Comparison of ENCODE assay signal across 16 cellular contexts in genomic region chr2:109582928-109583895, GRCh38. TPM values are rescaled to one million over a fixed set of nuclear protein-coding genes. Genes with fewer than 3 reads are reported as not detected.
DNase-seq lines count a peak whose midpoint lies in the region; ATAC-seq, FAIRE-seq and TF ChIP-seq lines count a peak whose summit lies in the region.
"Had no signal": no experiment of that assay in that cellular context is flagged by ENCODE, and none has a peak within 500 bp of the region (broad histone marks: within the 10 kb centered on the region; RNA-seq: fewer than 3 reads in every experiment).

No MANE protein-coding gene starts in this region.

- H3K27me3 ChIP-seq in IMR-90 (ENCODE audit: control insufficient read depth, insufficient read depth, low read length): no peaks in the 10 kb centered on the region
- no peaks in the 10 kb centered on the region for H3K27me3 ChIP-seq in vagina
- no peaks in the 10 kb centered on the region for H3K27me3 ChIP-seq in tibial artery
- H3K27me3 ChIP-seq: ascending aorta, pancreas had no signal

- no peak overlapping the region for H2AK5ac ChIP-seq in IMR-90 (ENCODE audit: low read depth, low read length)

- TF ChIP-seq CTCF in AG09309 (IDR thresholded peaks at IDR 0.05; ENCODE audit: control insufficient read depth, insufficient read depth, low read depth, low read length, missing control alignments) (peak; percentile 12), IMR-90 (conservative IDR thresholded peaks at IDR 0.05; ENCODE audit: low read depth, low read length) (no peak), vagina (IDR thresholded peaks at IDR 0.05) (no peak), tibial artery (IDR thresholded peaks at IDR 0.05) (no peak)

- no peak overlapping the region for H3K4me3 Mint-ChIP-seq in stimulated activated memory B cell treated with anti-CD40 and anti-IgM and Interleukin-4, amounts not matched to agents 10 μg/mL and 1 μg/mL and 100 μg/mL, for 72 hours
- H3K4me3 Mint-ChIP-seq: activated CD4-positive, alpha-beta memory T cell treated with anti-CD3 and anti-CD28 coated beads for 36 hours had no signal

- H3K4me1 ChIP-seq in IMR-90 (ENCODE audit: control insufficient read depth, insufficient read depth, low read length): peaks cover 4% of the 10 kb centered on the region
- H3K4me1 ChIP-seq in vagina: no peaks in the 10 kb centered on the region
- H3K4me1 ChIP-seq in tibial artery: peaks cover 0 to 5% (median 0%) of the 10 kb centered on the region in 4 donors
- H3K4me1 ChIP-seq: ascending aorta, pancreas had no signal

- H3K9me1 ChIP-seq in IMR-90 (ENCODE audit: insufficient read depth, low read length): no peaks in the 10 kb centered on the region

- peaks cover 46 to 48% of the 10 kb centered on the region in 2 experiments for H3K79me1 ChIP-seq in IMR-90 (ENCODE audit: low read depth in 1 of 2, low read length in 2 of 2)

- no peak overlapping the region for H3K18ac ChIP-seq in IMR-90 (ENCODE audit: low read depth, low read length)

- H4K5ac ChIP-seq in IMR-90 (ENCODE audit: low read depth, low read length): no peak overlapping the region

- H3K27ac ChIP-seq in IMR-90 (ENCODE audit: insufficient read depth, low read length): no peak overlapping the region
- no peak overlapping the region for H3K27ac ChIP-seq in vagina
- H3K27ac ChIP-seq in tibial artery: no peak overlapping the region
- H3K27ac ChIP-seq: ascending aorta, pancreas had no signal

- DNase-seq in AG09309 (ENCODE audit: low read depth) (no peak), IMR-90 (peak; percentile 3), vagina (ENCODE audit: extremely low spot score in 2 of 2) (no peak), GM12891 (ENCODE audit: insufficient read length, low spot score) (no peak), tibial artery (no peak)
- DNase-seq: activated CD4-positive, alpha-beta memory T cell treated with anti-CD3 and anti-CD28 coated beads for 36 hours; activated gamma-delta T cell; islet precursor cell; pancreas; stimulated activated CD4-positive, alpha-beta T cell treated with anti-CD3 and anti-CD28 coated beads, Interleukin-15, amount 100 ng/mL, for 24 hours; substantia nigra had no signal

- no peak overlapping the region for H2AK9ac ChIP-seq in IMR-90 (replicated peaks; ENCODE audit: low read depth, low read length, poor library complexity)

- no peak overlapping the region for H2BK120ac ChIP-seq in IMR-90 (ENCODE audit: low read depth, low read length)

- dilution Hi-C loops in IMR-90 (cut with HindIII; ENCODE audit: low sequenced_read_pairs, unreplicated experiment): no loop called here

- H2BK15ac ChIP-seq in IMR-90 (ENCODE audit: low read depth, low read length): no peak overlapping the region

- no peak overlapping the region for H2BK5ac ChIP-seq in IMR-90 (ENCODE audit: low read depth, low read length, poor library complexity, severe bottlenecking)

- no peaks in the 10 kb centered on the region for H3K36me3 Mint-ChIP-seq in stimulated activated memory B cell treated with anti-CD40 and anti-IgM and Interleukin-4, amounts not matched to agents 10 μg/mL and 1 μg/mL and 100 μg/mL, for 72 hours
- H3K36me3 Mint-ChIP-seq: activated CD4-positive, alpha-beta memory T cell treated with anti-CD3 and anti-CD28 coated beads for 36 hours had no signal

- WGBS in IMR-90 (ENCODE audit: extremely low coverage in 2 of 2, insufficient read length in 1 of 2), 2 experiments: no CpG with 5 or more reads among the region's 6 CpGs

- H3K4me2 ChIP-seq in IMR-90 (ENCODE audit: low read depth, low read length): no peak overlapping the region

- no peak overlapping the region for H3K56ac ChIP-seq in IMR-90 (ENCODE audit: extremely low read depth, insufficient read depth, low read length)

- H4K20me1 ChIP-seq in IMR-90 (ENCODE audit: insufficient read depth, low read length): peaks cover 12% of the 10 kb centered on the region; the same call in 1 of the 2 replicates

- no TSS peak for BruUV-seq in IMR-90 (replicated peaks; lab: Mats Ljungman, UMichigan)

- peak; percentile 62 for ATAC-seq in GM19035 (IDR thresholded peaks at IDR 0.05; ENCODE audit: unreplicated experiment)
- ATAC-seq in IMR-90 (ENCODE audit: low read depth): no peak
- no peak for ATAC-seq in stimulated activated memory B cell treated with anti-CD40 and anti-IgM and Interleukin-4, amounts not matched to agents 10 μg/mL and 1 μg/mL and 100 μg/mL, for 72 hours
- ATAC-seq: pancreas had no signal

- CTCF ChIA-PET in IMR-90 (lab: Yijun Ruan, JAX): no interaction called here

- no peak overlapping the region for H4K91ac ChIP-seq in IMR-90 (ENCODE audit: insufficient read depth, low read depth, low read length)

- H3K9me3 ChIP-seq in IMR-90 (ENCODE audit: control insufficient read depth, insufficient read depth, low read length) (no peaks in the 10 kb centered on the region), vagina (no peaks in the 10 kb centered on the region), tibial artery (no peaks in the 10 kb centered on the region)
- H3K9me3 ChIP-seq: ascending aorta, pancreas had no signal

- no peak overlapping the region for H3K4ac ChIP-seq in IMR-90 (ENCODE audit: low read depth, low read length)

- TF ChIP-seq POLR2A in IMR-90 (IDR thresholded peaks at IDR 0.05; ENCODE audit: low read depth, low read length) (no peak), vagina (IDR thresholded peaks at IDR 0.05) (no peak), GM12891 (IDR thresholded peaks at IDR 0.05; ENCODE audit: low read depth, low read length) (no peak)

- H3K9me3 Mint-ChIP-seq in stimulated activated memory B cell treated with anti-CD40 and anti-IgM and Interleukin-4, amounts not matched to agents 10 μg/mL and 1 μg/mL and 100 μg/mL, for 72 hours: peaks cover 10% of the 10 kb centered on the region
- H3K9me3 Mint-ChIP-seq: activated CD4-positive, alpha-beta memory T cell treated with anti-CD3 and anti-CD28 coated beads for 36 hours had no signal

- peaks cover 5% of the 10 kb centered on the region; the same call in 1 of the 2 replicates for H3K36me3 ChIP-seq in IMR-90 (ENCODE audit: control insufficient read depth, insufficient read depth, low read length)
- no peaks in the 10 kb centered on the region for H3K36me3 ChIP-seq in vagina
- H3K36me3 ChIP-seq in tibial artery: peaks cover 7 to 20% (median 7%) of the 10 kb centered on the region in 3 donors

- H3K4me3 ChIP-seq in AG09309 (ENCODE audit: control insufficient read depth, low read depth, low read length) (no peak overlapping the region), IMR-90 (ENCODE audit: insufficient read depth, low read depth, low read length) (no peak overlapping the region), vagina (no peak overlapping the region), tibial artery (no peak overlapping the region)
- H3K4me3 ChIP-seq: ascending aorta, pancreas had no signal

- no peak overlapping the region for H3K14ac ChIP-seq in IMR-90 (replicated peaks; ENCODE audit: low read depth, low read length)

- FAIRE-seq in endometrium (lab: Jason Lieb, UNC) (peak; percentile 35), GM12891 (lab: Jason Lieb, UNC) (no peak)
- FAIRE-seq: A204.1, pancreas had no signal

- no peak for TF ChIP-seq RAD21 in IMR-90 (IDR thresholded peaks at IDR 0.05; ENCODE audit: low read length)

- H3K9ac ChIP-seq in IMR-90 (ENCODE audit: low read depth, low read length): no peak overlapping the region

- no peaks in the 10 kb centered on the region for H3K4me1 Mint-ChIP-seq in stimulated activated memory B cell treated with anti-CD40 and anti-IgM and Interleukin-4, amounts not matched to agents 10 μg/mL and 1 μg/mL and 100 μg/mL, for 72 hours

- no peaks in the 10 kb centered on the region for H3K27me3 Mint-ChIP-seq in stimulated activated memory B cell treated with anti-CD40 and anti-IgM and Interleukin-4, amounts not matched to agents 10 μg/mL and 1 μg/mL and 100 μg/mL, for 72 hours

- H3K27ac Mint-ChIP-seq in stimulated activated memory B cell treated with anti-CD40 and anti-IgM and Interleukin-4, amounts not matched to agents 10 μg/mL and 1 μg/mL and 100 μg/mL, for 72 hours: no peak overlapping the region
- H3K27ac Mint-ChIP-seq: activated CD4-positive, alpha-beta memory T cell treated with anti-CD3 and anti-CD28 coated beads for 36 hours had no signal

- POLR2A ChIA-PET in IMR-90 (lab: Charles Lee; ENCODE audit: unreplicated experiment): no interaction called here

- no peak overlapping the region for H2AFZ ChIP-seq in IMR-90 (replicated peaks; ENCODE audit: low read length, poor library complexity)

- no peak overlapping the region for H3K23ac ChIP-seq in IMR-90 (ENCODE audit: low read depth, low read length)

- intact Hi-C loops in IMR-90 (cut with micrococcal nuclease) (no loop called here), vagina (cut with DNase I) (no loop called here), tibial artery (cut with DNase I; ENCODE audit: low total_unique reads) (no loop called here)

- H2BK20ac ChIP-seq in IMR-90 (ENCODE audit: low read depth, low read length): no peak overlapping the region

- in situ Hi-C loops in IMR-90 (cut with MboI; ENCODE audit: low sequenced_read_pairs): no loop called here

- H4K8ac ChIP-seq in IMR-90 (ENCODE audit: low read depth in 2 of 2, low read length in 2 of 2): no peak overlapping the region

TF ChIP-seq in IMR-90, 13 proteins besides CTCF, POLR2A, EP300 and RAD21 (continues in another document):
- no peak for TF ChIP-seq MAFK (IDR thresholded peaks at IDR 0.05; ENCODE audit: low read depth, low read length)
- TF ChIP-seq MXI1 (IDR thresholded peaks at IDR 0.05; ENCODE audit: borderline replicate concordance, low read depth, low read length): no peak
- no peak for TF ChIP-seq RCOR1 (IDR thresholded peaks at IDR 0.05; ENCODE audit: insufficient replicate concordance, low read length)
- no peak for TF ChIP-seq RFX5 (IDR thresholded peaks at IDR 0.05; ENCODE audit: low read depth, low read length)
- no peak for TF ChIP-seq MAZ (IDR thresholded peaks at IDR 0.05; ENCODE audit: borderline replicate concordance, low read depth, low read length)

TF ChIP-seq in GM12891, 5 proteins besides CTCF, POLR2A, EP300 and RAD21:
- no peak for TF ChIP-seq POU2F2 (IDR thresholded peaks at IDR 0.05; ENCODE audit: low read depth, low read length)
- no peak for TF ChIP-seq POLR2AphosphoS5 (IDR thresholded peaks at IDR 0.05; ENCODE audit: low read depth, low read length)
- no peak for TF ChIP-seq TAF1 (IDR thresholded peaks at IDR 0.05; ENCODE audit: low read depth, low read length)
- no peak for TF ChIP-seq PAX5 (IDR thresholded peaks at IDR 0.05; ENCODE audit: insufficient read depth, low read length, severe bottlenecking)
- TF ChIP-seq SPI1 (IDR thresholded peaks at IDR 0.05; ENCODE audit: low read depth, low read length): no peak

RNA-seq across cellular contexts. Expression of gene SEPTIN10, which starts 30.6 kb away (rescaled TPM):
- 82.6 and 83.9 TPM in 2 replicates for total RNA-seq in IMR-90 (2012; rRNA removed)
- polyA plus RNA-seq in IMR-90 (2012; rRNA removed): 42.4 and 55.4 TPM in 2 replicates
- polyA plus RNA-seq in IMR-90 (2012; cell fraction: cytosol; rRNA removed): 12.1 and 13.7 TPM in 2 replicates
- 5.4 and 27.4 TPM in 2 replicates for polyA plus RNA-seq in IMR-90 (2012; cell fraction: nucleus; rRNA removed; ENCODE audit: low replicate concordance)
- 107 TPM for total RNA-seq in vagina
- 1.6 TPM for polyA plus RNA-seq in GM12891 (2012; ENCODE audit: low read depth, missing spikeins)

RNA-seq across cellular contexts. Expression of gene SOWAHC, which starts 31.0 kb away (rescaled TPM):
- 4.8 and 8.9 TPM in 2 replicates for total RNA-seq in IMR-90 (2012; rRNA removed)
- 3.2 and 3.4 TPM in 2 replicates for polyA plus RNA-seq in IMR-90 (2012; rRNA removed)
- polyA plus RNA-seq in IMR-90 (2012; cell fraction: cytosol; rRNA removed): 1.8 and 3.7 TPM in 2 replicates
- 2.0 and 2.4 TPM in 2 replicates for polyA plus RNA-seq in IMR-90 (2012; cell fraction: nucleus; rRNA removed; ENCODE audit: low replicate concordance)
- total RNA-seq in vagina: 25.5 TPM
- 0.19 TPM for polyA plus RNA-seq in GM12891 (2012; ENCODE audit: low read depth, missing spikeins)
